In the genomic region with DNA sequence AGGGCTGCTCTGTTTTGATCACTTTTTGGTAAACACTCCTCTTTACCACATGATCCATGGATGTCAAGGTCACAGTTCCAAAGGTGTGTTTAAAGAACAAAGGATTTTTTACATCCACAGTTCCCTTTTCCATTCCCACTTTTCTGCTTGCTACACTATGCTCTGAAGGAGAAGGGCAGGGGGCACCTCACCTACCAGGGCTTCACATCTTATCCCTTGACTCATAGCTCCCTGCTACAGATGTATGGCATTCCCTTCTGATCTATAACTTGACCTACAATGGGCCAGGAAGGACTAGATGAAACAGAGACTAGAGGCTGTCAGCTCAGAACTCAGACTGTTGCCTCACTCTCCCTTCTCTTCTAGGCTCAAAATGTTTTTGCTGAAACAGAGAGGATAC, we compare ENCODE assay signal across 1 cellular context.
TF ChIP-seq lines count a peak whose summit lies in the region.

No MANE protein-coding gene starts in this region.

TF ChIP-seq in HepG2, 621 proteins besides CTCF, POLR2A, EP300 and RAD21 (continued from another document):
- TF ChIP-seq, protein P1, sequence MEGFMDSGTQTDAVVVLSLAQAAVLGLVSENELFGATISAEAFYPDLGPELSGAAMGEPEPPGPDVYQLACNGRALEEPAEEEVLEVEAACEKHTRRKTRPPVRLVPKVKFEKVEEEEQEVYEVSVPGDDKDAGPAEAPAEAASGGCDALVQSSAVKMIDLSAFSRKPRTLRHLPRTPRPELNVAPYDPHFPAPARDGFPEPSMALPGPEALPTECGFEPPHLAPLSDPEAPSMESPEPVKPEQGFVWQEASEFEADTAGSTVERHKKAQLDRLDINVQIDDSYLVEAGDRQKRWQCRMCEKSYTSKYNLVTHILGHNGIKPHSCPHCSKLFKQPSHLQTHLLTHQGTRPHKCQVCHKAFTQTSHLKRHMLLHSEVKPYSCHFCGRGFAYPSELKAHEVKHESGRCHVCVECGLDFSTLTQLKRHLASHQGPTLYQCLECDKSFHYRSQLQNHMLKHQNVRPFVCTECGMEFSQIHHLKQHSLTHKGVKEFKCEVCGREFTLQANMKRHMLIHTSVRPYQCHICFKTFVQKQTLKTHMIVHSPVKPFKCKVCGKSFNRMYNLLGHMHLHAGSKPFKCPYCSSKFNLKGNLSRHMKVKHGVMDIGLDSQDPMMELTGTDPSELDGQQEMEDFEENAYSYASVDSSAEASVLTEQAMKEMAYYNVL (CRISPR knock-in tag; IDR thresholded peaks at IDR 0.05; ENCODE audit: borderline replicate concordance) = peak; percentile 95
- TF ChIP-seq NR2F2 (IDR thresholded peaks at IDR 0.05; ENCODE audit: borderline replicate concordance, low read depth) (peak; percentile 26; the same call in 1 of the 2 replicates), HMG20A (CRISPR knock-in tag; IDR thresholded peaks at IDR 0.05; ENCODE audit: borderline replicate concordance) (peak; percentile 26; the same call in 1 of the 2 replicates), SOX13 (IDR thresholded peaks at IDR 0.05) (no peak), SOX13 (CRISPR knock-in tag; conservative IDR thresholded peaks at IDR 0.05 in 1 of 2, IDR thresholded peaks at IDR 0.05 in 1 of 2) (peak in 1 of 2 experiments; percentile 71; a peak in 2 of 4 replicates), MED1 (CRISPR knock-in tag; IDR thresholded peaks at IDR 0.05) (peak; percentile 54), ZNF703 (CRISPR knock-in tag; IDR thresholded peaks at IDR 0.05; ENCODE audit: borderline replicate concordance) (no peak), FOXA3 (CRISPR knock-in tag; IDR thresholded peaks at IDR 0.05) (peak; percentile 49; the same call in 1 of the 2 replicates)
- TF ChIP-seq, protein P2, sequence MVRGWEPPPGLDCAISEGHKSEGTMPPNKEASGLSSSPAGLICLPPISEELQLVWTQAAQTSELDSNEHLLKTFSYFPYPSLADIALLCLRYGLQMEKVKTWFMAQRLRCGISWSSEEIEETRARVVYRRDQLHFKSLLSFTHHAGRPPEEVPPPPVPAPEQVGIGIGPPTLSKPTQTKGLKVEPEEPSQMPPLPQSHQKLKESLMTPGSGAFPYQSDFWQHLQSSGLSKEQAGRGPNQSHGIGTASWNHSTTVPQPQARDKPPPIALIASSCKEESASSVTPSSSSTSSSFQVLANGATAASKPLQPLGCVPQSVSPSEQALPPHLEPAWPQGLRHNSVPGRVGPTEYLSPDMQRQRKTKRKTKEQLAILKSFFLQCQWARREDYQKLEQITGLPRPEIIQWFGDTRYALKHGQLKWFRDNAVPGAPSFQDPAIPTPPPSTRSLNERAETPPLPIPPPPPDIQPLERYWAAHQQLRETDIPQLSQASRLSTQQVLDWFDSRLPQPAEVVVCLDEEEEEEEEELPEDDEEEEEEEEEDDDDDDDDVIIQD (CRISPR knock-in tag; IDR thresholded peaks at IDR 0.05; ENCODE audit: low read depth) = 0 out of 2 replicates have a peak, but pooled peaks have one; percentile 14
- TF ChIP-seq, protein P3, sequence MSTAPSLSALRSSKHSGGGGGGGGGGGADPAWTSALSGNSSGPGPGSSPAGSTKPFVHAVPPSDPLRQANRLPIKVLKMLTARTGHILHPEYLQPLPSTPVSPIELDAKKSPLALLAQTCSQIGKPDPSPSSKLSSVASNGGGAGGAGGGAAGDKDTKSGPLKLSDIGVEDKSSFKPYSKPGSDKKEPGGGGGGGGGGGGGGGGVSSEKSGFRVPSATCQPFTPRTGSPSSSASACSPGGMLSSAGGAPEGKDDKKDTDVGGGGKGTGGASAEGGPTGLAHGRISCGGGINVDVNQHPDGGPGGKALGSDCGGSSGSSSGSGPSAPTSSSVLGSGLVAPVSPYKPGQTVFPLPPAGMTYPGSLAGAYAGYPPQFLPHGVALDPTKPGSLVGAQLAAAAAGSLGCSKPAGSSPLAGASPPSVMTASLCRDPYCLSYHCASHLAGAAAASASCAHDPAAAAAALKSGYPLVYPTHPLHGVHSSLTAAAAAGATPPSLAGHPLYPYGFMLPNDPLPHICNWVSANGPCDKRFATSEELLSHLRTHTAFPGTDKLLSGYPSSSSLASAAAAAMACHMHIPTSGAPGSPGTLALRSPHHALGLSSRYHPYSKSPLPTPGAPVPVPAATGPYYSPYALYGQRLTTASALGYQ (CRISPR knock-in tag; IDR thresholded peaks at IDR 0.05) = no peak
